In genomic region chr5:143403607-143404415, GRCh38 we compare ENCODE assay signal across 1 cellular context.
TF ChIP-seq lines count a peak whose summit lies in the region.

Gene NR3C1, minus strand, starts transcription at chr5:143403686. Its CDS starts 2,847 bp downstream, at chr5:143400839.

TF ChIP-seq in HepG2, 621 proteins besides CTCF, POLR2A, EP300 and RAD21 (continued from another document):
- TF ChIP-seq SOX13 (IDR thresholded peaks at IDR 0.05), result no peak
- TF ChIP-seq SOX13 (CRISPR knock-in tag; conservative IDR thresholded peaks at IDR 0.05 in 1 of 2, IDR thresholded peaks at IDR 0.05 in 1 of 2), result no peak
- TF ChIP-seq NFYC (CRISPR knock-in tag; IDR thresholded peaks at IDR 0.05), result no peak
- no peak for TF ChIP-seq ZNF496 (CRISPR knock-in tag; IDR thresholded peaks at IDR 0.05; ENCODE audit: insufficient replicate concordance)
- no peak for TF ChIP-seq GATA4 (IDR thresholded peaks at IDR 0.05; ENCODE audit: borderline replicate concordance, low read depth)
- TF ChIP-seq TRAFD1 (CRISPR knock-in tag; IDR thresholded peaks at IDR 0.05; ENCODE audit: borderline replicate concordance), result no peak
- no peak for TF ChIP-seq HNRNPUL1 (IDR thresholded peaks at IDR 0.05; ENCODE audit: low read depth, low read length)
- TF ChIP-seq MTF1 (CRISPR knock-in tag; IDR thresholded peaks at IDR 0.05), result no peak
- TF ChIP-seq ZNF17 (CRISPR knock-in tag; IDR thresholded peaks at IDR 0.05), result no peak
- TF ChIP-seq ZNF562 (CRISPR knock-in tag; IDR thresholded peaks at IDR 0.05; ENCODE audit: borderline replicate concordance), result no peak
- no peak for TF ChIP-seq ZNF569 (CRISPR knock-in tag; IDR thresholded peaks at IDR 0.05; ENCODE audit: borderline replicate concordance)
- TF ChIP-seq XBP1 (CRISPR knock-in tag; IDR thresholded peaks at IDR 0.05), result no peak
- TF ChIP-seq SP2 (CRISPR knock-in tag; IDR thresholded peaks at IDR 0.05), result no peak
- TF ChIP-seq HOXA3 (CRISPR knock-in tag; IDR thresholded peaks at IDR 0.05), result peak; percentile 32
- no peak for TF ChIP-seq ZBTB2 (CRISPR knock-in tag; IDR thresholded peaks at IDR 0.05; ENCODE audit: low read depth)
- TF ChIP-seq MNT (IDR thresholded peaks at IDR 0.05), result no peak
- TF ChIP-seq HBP1 (CRISPR knock-in tag; IDR thresholded peaks at IDR 0.05; ENCODE audit: low read depth), result no peak
- TF ChIP-seq SRY (CRISPR knock-in tag; IDR thresholded peaks at IDR 0.05), result peak; percentile 41; the same call in 1 of the 2 replicates
- no peak for TF ChIP-seq ZZZ3 (CRISPR knock-in tag; IDR thresholded peaks at IDR 0.05; ENCODE audit: borderline replicate concordance)
- TF ChIP-seq ARNT2 (CRISPR knock-in tag; IDR thresholded peaks at IDR 0.05; ENCODE audit: low read depth), result peak; percentile 32
- TF ChIP-seq ZNF703 (CRISPR knock-in tag; IDR thresholded peaks at IDR 0.05; ENCODE audit: borderline replicate concordance), result no peak
- TF ChIP-seq HOXA7 (CRISPR knock-in tag; IDR thresholded peaks at IDR 0.05), result no peak
- TF ChIP-seq PRPF4 (IDR thresholded peaks at IDR 0.05; ENCODE audit: low read depth, low read length, poor library complexity, severe bottlenecking), result no peak
- no peak for TF ChIP-seq ZNF501 (CRISPR knock-in tag; IDR thresholded peaks at IDR 0.05)
- no peak for TF ChIP-seq ZNF879 (CRISPR knock-in tag; IDR thresholded peaks at IDR 0.05)
- TF ChIP-seq POLR2AphosphoS2 (IDR thresholded peaks at IDR 0.05; ENCODE audit: low read depth, low read length), result no peak
- no peak for TF ChIP-seq GMEB1 (CRISPR knock-in tag; IDR thresholded peaks at IDR 0.05; ENCODE audit: borderline replicate concordance)
- no peak for TF ChIP-seq PRDM4 (CRISPR knock-in tag; IDR thresholded peaks at IDR 0.05; ENCODE audit: borderline replicate concordance)
- TF ChIP-seq RBFOX2 (IDR thresholded peaks at IDR 0.05; ENCODE audit: low read depth, low read length), result peak; percentile 61
- TF ChIP-seq ZNF781 (CRISPR knock-in tag; IDR thresholded peaks at IDR 0.05; ENCODE audit: borderline replicate concordance, not compliant biosample characterization), result no peak
- TF ChIP-seq ZNF770 (CRISPR knock-in tag; IDR thresholded peaks at IDR 0.05), result 0 out of 2 replicates have a peak, but pooled peaks have one; percentile 11
- no peak for TF ChIP-seq U2AF2 (IDR thresholded peaks at IDR 0.05; ENCODE audit: low read depth, low read length)
- TF ChIP-seq ZBTB21 (CRISPR knock-in tag; IDR thresholded peaks at IDR 0.05), result no peak
- no peak for TF ChIP-seq ATF6 (CRISPR knock-in tag; conservative IDR thresholded peaks at IDR 0.05)
